ENCODE assay signal across 1 cellular context in genomic region chr19:2244122-2244411, GRCh38.
TF ChIP-seq lines count a peak whose summit lies in the region.

No MANE protein-coding gene starts in this region.

TF ChIP-seq in K562, 482 proteins besides CTCF, POLR2A, EP300 and RAD21:
- TF ChIP-seq THAP12 (CRISPR knock-in tag; IDR thresholded peaks at IDR 0.05) (no peak), POLR2G (IDR thresholded peaks at IDR 0.05; ENCODE audit: low read depth, low read length) (0 out of 2 replicates have a peak, but pooled peaks have one; percentile 33)
